In genomic region chr11:96242971-96243647, GRCh38 we compare ENCODE assay signal across 8 cellular contexts.
DNase-seq lines count a peak whose midpoint lies in the region; ATAC-seq and TF ChIP-seq lines count a peak whose summit lies in the region.

No MANE protein-coding gene starts in this region.

- ATAC-seq in GM21723 (IDR thresholded peaks at IDR 0.05; ENCODE audit: unreplicated experiment) = peak; percentile 92
- ATAC-seq in stimulated activated naive CD8-positive, alpha-beta T cell treated with anti-CD3 and anti-CD28 coated beads, Interleukin-15, Interleukin-2, amounts not matched to agents 100 U/mL and 50 U/mL, for 24 hours = peak; percentile 91

- H3K4me1 Mint-ChIP-seq in nephron = peaks cover 22% of the 10 kb centered on the region

- H3K4me3 Mint-ChIP-seq in nephron = peak overlapping the region; percentile 82 to 84 (median 83)

- H3K27me3 Mint-ChIP-seq in nephron (ENCODE audit: low read depth) = no peaks in the 10 kb centered on the region

- no peak for TF ChIP-seq CTCF in nephron (IDR thresholded peaks at IDR 0.05; ENCODE audit: unreplicated experiment in 3 of 3)

- DNase-seq in DMS79 (lab: John Stamatoyannopoulos, UW) = peak; percentile 98
- peak; percentile 83 for DNase-seq in KG1 (lab: John Stamatoyannopoulos, UW)
- peak; percentile 54 to 88 for DNase-seq in SHP77 (lab: John Stamatoyannopoulos, UW)
- peak; percentile 89 for DNase-seq in activated effector memory CD4-positive, alpha-beta T cell treated with anti-CD3 and anti-CD28 coated beads, Interleukin-2, amount 50 U/mL, for 16 hours
- peak; percentile 96 for DNase-seq in fibroblast of the conjunctiva (ENCODE audit: low read depth)
- peak; percentile 83 for DNase-seq in stimulated activated naive CD8-positive, alpha-beta T cell treated with anti-CD3 and anti-CD28 coated beads, Interleukin-15, Interleukin-2, amounts not matched to agents 100 U/mL and 50 U/mL, for 24 hours

- H3K9me3 Mint-ChIP-seq in nephron = no peaks in the 10 kb centered on the region

- H3K36me3 Mint-ChIP-seq in nephron (ENCODE audit: low read depth) = no peaks in the 10 kb centered on the region

- peak overlapping the region; percentile 85 to 96 (median 94) for H3K27ac Mint-ChIP-seq in nephron

Comparison
In these comparisons a context has a peak if more than half of its experiments do, and no peak if none do; other contexts are left out.
1. Peak in every context shown above with its lines: DNase-seq and ATAC-seq.